13 cellular contexts compared by ENCODE assay signal in the genomic region with DNA sequence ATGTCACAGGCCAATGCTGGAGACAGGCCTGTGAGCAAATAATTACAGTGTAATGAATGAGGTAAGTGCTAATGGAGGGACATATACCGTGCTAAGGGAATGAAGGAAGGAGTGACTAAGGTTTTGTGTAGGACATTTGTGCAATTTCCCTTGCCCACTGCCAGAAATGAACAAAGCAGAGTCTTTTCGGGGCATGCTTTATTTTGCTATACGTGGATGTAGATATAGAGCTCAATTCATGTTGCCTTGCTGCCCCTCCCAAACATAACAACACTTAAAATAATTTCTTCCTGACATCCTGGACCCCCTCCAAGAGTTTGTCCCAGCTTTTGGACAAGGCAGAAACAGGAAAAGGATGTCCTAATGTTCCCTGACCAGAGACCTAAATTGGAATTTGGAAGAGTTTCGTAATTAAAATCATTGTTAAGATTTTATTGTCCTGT. TPM values are rescaled to one million over a fixed set of nuclear protein-coding genes. Genes with fewer than 3 reads are reported as not detected.
DNase-seq lines count a peak whose midpoint lies in the region; ATAC-seq and TF ChIP-seq lines count a peak whose summit lies in the region.
"Had no signal": no experiment of that assay in that cellular context is flagged by ENCODE, and none has a peak within 500 bp of the region (broad histone marks: within the 10 kb centered on the region; RNA-seq: fewer than 3 reads in every experiment).

No MANE protein-coding gene starts in this region.

- no peaks in the 10 kb centered on the region for H3K9me3 Mint-ChIP-seq in WTC11
- H3K9me3 Mint-ChIP-seq: activated T-cell treated with anti-CD3 and anti-CD28 coated beads, Interleukin-2, amount 50 U/mL, for 24 hours; effector memory CD8-positive, alpha-beta T cell had no signal

- no peaks in the 10 kb centered on the region for H3K27me3 ChIP-seq in left lung
- no peaks in the 10 kb centered on the region for H3K27me3 ChIP-seq in tibial artery
- H3K27me3 ChIP-seq: testis had no signal

- intact Hi-C loops in left lung (cut with DNase I) (no loop called here), tibial artery (cut with DNase I; ENCODE audit: low total_unique reads) (loop anchor here (10.0 kb wide), 1 partner anchor 98 kb away; no protein-coding TSS in a partner anchor)

- no peak overlapping the region for H3K27ac Mint-ChIP-seq in WTC11
- H3K27ac Mint-ChIP-seq: effector memory CD8-positive, alpha-beta T cell had no signal

- H3K27ac ChIP-seq in cingulate gyrus (ENCODE audit: low read depth, low read length) (peak overlapping the region; percentile 51), left lung (peak overlapping the region; percentile 55 to 74), tibial artery (peak overlapping the region; percentile 76 to 79)

- peak; percentile 35 for ATAC-seq in left lung
- ATAC-seq in GM18870 (IDR thresholded peaks at IDR 0.05; ENCODE audit: unreplicated experiment) = no peak
- no peak for ATAC-seq in WTC11
- ATAC-seq: effector memory CD8-positive, alpha-beta T cell had no signal

- peak; percentile 31 for DNase-seq in NOMO-1 treated with DMSO at 0.1 percent for 48 hours (lab: John Stamatoyannopoulos, UW; ENCODE audit: unreplicated experiment)
- DNase-seq in left lung = no peak
- DNase-seq in tibial artery = peak in 1 of 2 donors; percentile 41
- DNase-seq in DMS79 (lab: John Stamatoyannopoulos, UW) = no peak
- no peak for DNase-seq in GM13977 (ENCODE audit: low spot score)
- DNase-seq in WTC11 (ENCODE audit: low spot score) = no peak
- DNase-seq: activated T-cell treated with anti-CD3 and anti-CD28 coated beads, Interleukin-2, amount 50 U/mL, for 24 hours; effector memory CD8-positive, alpha-beta T cell; NCI-H345; testis had no signal

- peaks cover 6% of the 10 kb centered on the region; the same call in 1 of the 2 replicates for H3K27me3 Mint-ChIP-seq in WTC11 (ENCODE audit: low read depth)
- H3K27me3 Mint-ChIP-seq: activated T-cell treated with anti-CD3 and anti-CD28 coated beads, Interleukin-2, amount 50 U/mL, for 24 hours; effector memory CD8-positive, alpha-beta T cell had no signal

- no peak overlapping the region for H3K4me3 ChIP-seq in left lung
- no peak overlapping the region for H3K4me3 ChIP-seq in tibial artery
- H3K4me3 ChIP-seq: testis had no signal

- H3K4me1 Mint-ChIP-seq in WTC11 = no peaks in the 10 kb centered on the region

- H3K4me1 ChIP-seq in left lung = peaks cover 24 to 56% of the 10 kb centered on the region in 2 donors
- H3K4me1 ChIP-seq in tibial artery = peaks cover 5 to 73% (median 53%) of the 10 kb centered on the region in 4 donors

- H3K9me3 ChIP-seq in left lung (no peaks in the 10 kb centered on the region), tibial artery (no peaks in the 10 kb centered on the region)
- H3K9me3 ChIP-seq: testis had no signal

- no peaks in the 10 kb centered on the region for H3K36me3 ChIP-seq in left lung
- H3K36me3 ChIP-seq in tibial artery = no peaks in the 10 kb centered on the region

- no peak overlapping the region for H3K4me3 Mint-ChIP-seq in WTC11
- H3K4me3 Mint-ChIP-seq: activated T-cell treated with anti-CD3 and anti-CD28 coated beads, Interleukin-2, amount 50 U/mL, for 24 hours; effector memory CD8-positive, alpha-beta T cell had no signal

- POLR2A ChIA-PET in WTC11 (lab: Charles Lee) = no interaction called here

- in situ Hi-C loops in GM13977 (cut with MboI; ENCODE audit: low pct_unique_long_range_greater_than_20kb, low sequenced_read_pairs, unreplicated experiment) = no loop called here

- CTCF ChIA-PET in WTC11 (lab: Charles Lee) = no interaction called here

- no peaks in the 10 kb centered on the region for H3K36me3 Mint-ChIP-seq in WTC11

- no peak for TF ChIP-seq CTCF in left lung (IDR thresholded peaks at IDR 0.05)
- no peak for TF ChIP-seq CTCF in tibial artery (IDR thresholded peaks at IDR 0.05)
- no peak for TF ChIP-seq CTCF in GM13977 (IDR thresholded peaks at IDR 0.05; ENCODE audit: extremely low read depth, insufficient read depth, missing control alignments)
- no peak for TF ChIP-seq CTCF in WTC11 (IDR thresholded peaks at IDR 0.05)

TF ChIP-seq in WTC11, 78 proteins besides CTCF, POLR2A, EP300 and RAD21 (continues in another document):
- no peak for TF ChIP-seq GRHL2 (CRISPR knock-in tag; IDR thresholded peaks at IDR 0.05; ENCODE audit: insufficient replicate concordance, severe bottlenecking)
- TF ChIP-seq, protein P1, sequence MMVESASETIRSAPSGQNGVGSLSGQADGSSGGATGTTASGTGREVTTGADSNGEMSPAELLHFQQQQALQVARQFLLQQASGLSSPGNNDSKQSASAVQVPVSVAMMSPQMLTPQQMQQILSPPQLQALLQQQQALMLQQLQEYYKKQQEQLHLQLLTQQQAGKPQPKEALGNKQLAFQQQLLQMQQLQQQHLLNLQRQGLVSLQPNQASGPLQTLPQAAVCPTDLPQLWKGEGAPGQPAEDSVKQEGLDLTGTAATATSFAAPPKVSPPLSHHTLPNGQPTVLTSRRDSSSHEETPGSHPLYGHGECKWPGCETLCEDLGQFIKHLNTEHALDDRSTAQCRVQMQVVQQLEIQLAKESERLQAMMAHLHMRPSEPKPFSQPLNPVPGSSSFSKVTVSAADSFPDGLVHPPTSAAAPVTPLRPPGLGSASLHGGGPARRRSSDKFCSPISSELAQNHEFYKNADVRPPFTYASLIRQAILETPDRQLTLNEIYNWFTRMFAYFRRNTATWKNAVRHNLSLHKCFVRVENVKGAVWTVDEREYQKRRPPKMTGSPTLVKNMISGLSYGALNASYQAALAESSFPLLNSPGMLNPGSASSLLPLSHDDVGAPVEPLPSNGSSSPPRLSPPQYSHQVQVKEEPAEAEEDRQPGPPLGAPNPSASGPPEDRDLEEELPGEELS (CRISPR knock-in tag; IDR thresholded peaks at IDR 0.05) = no peak
- no peak for TF ChIP-seq ZNF396 (CRISPR knock-in tag; IDR thresholded peaks at IDR 0.05; ENCODE audit: borderline replicate concordance)
- TF ChIP-seq CREM (CRISPR knock-in tag; IDR thresholded peaks at IDR 0.05) = no peak
- no peak for TF ChIP-seq ZNF512 (CRISPR knock-in tag; IDR thresholded peaks at IDR 0.05; ENCODE audit: borderline replicate concordance)
- no peak for TF ChIP-seq FOXJ3 (CRISPR knock-in tag; IDR thresholded peaks at IDR 0.05; ENCODE audit: borderline replicate concordance)
- TF ChIP-seq, protein P2, sequence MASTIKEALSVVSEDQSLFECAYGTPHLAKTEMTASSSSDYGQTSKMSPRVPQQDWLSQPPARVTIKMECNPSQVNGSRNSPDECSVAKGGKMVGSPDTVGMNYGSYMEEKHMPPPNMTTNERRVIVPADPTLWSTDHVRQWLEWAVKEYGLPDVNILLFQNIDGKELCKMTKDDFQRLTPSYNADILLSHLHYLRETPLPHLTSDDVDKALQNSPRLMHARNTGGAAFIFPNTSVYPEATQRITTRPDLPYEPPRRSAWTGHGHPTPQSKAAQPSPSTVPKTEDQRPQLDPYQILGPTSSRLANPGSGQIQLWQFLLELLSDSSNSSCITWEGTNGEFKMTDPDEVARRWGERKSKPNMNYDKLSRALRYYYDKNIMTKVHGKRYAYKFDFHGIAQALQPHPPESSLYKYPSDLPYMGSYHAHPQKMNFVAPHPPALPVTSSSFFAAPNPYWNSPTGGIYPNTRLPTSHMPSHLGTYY (CRISPR knock-in tag; IDR thresholded peaks at IDR 0.05) = no peak
- TF ChIP-seq ZNF671 (CRISPR knock-in tag; IDR thresholded peaks at IDR 0.05) = no peak
- TF ChIP-seq, protein P3, sequence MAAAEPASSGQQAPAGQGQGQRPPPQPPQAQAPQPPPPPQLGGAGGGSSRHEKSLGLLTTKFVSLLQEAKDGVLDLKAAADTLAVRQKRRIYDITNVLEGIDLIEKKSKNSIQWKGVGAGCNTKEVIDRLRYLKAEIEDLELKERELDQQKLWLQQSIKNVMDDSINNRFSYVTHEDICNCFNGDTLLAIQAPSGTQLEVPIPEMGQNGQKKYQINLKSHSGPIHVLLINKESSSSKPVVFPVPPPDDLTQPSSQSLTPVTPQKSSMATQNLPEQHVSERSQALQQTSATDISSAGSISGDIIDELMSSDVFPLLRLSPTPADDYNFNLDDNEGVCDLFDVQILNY (CRISPR knock-in tag; IDR thresholded peaks at IDR 0.05) = no peak
- TF ChIP-seq, protein P4, sequence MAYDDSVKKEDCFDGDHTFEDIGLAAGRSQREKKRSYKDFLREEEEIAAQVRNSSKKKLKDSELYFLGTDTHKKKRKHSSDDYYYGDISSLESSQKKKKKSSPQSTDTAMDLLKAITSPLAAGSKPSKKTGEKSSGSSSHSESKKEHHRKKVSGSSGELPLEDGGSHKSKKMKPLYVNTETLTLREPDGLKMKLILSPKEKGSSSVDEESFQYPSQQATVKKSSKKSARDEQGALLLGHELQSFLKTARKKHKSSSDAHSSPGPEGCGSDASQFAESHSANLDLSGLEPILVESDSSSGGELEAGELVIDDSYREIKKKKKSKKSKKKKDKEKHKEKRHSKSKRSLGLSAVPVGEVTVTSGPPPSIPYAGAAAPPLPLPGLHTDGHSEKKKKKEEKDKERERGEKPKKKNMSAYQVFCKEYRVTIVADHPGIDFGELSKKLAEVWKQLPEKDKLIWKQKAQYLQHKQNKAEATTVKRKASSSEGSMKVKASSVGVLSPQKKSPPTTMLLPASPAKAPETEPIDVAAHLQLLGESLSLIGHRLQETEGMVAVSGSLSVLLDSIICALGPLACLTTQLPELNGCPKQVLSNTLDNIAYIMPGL (CRISPR knock-in tag; IDR thresholded peaks at IDR 0.05) = no peak
- TF ChIP-seq MLX (CRISPR knock-in tag; IDR thresholded peaks at IDR 0.05) = no peak
- TF ChIP-seq RORB (CRISPR knock-in tag; IDR thresholded peaks at IDR 0.05) = no peak

RNA-seq across cellular contexts. Expression of gene CD28, which starts 23.7 kb away (rescaled TPM):
- total RNA-seq in left lung (1 to 10 TPM; 1.3 to 2.4 TPM), WTC11 (2021) (0.11 to 0.50 TPM (median 0.16 TPM) in 3 replicates)
- total RNA-seq: HT-29 had no signal
